In the genomic region with DNA sequence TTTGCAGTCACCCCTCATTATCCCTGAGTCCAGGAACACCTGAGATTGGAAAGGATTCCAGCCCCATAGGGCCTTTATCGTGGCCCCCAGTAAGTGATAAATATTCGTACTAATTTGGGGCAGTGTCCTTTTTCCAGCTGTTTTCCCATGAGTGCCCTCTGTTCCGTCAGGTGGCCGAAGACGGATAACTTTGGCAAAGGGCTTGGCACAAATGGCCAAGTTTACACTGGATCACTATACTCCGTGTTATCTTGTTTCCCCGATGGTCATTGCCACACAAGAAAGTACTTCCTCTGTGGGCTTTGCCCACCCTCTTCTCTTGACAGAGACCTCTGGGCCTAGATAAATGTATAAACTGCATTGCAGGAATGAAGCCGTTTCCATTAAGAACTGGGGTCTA, we compare ENCODE assay signal across 12 cellular contexts. TPM values are rescaled to one million over a fixed set of nuclear protein-coding genes. Genes with fewer than 3 reads are reported as not detected.
DNase-seq lines count a peak whose midpoint lies in the region; ATAC-seq and TF ChIP-seq lines count a peak whose summit lies in the region.
"Had no signal": no experiment of that assay in that cellular context is flagged by ENCODE, and none has a peak within 500 bp of the region (broad histone marks: within the 10 kb centered on the region; RNA-seq: fewer than 3 reads in every experiment).

No MANE protein-coding gene starts in this region.

- 44% methylated on average over 8 of the region's 8 CpGs for WGBS in esophagus muscularis mucosa
- 43% methylated on average over 8 of the region's 8 CpGs for WGBS in prostate gland

- no peak for TF ChIP-seq EP300 in esophagus muscularis mucosa (IDR thresholded peaks at IDR 0.05)

- H3K9me3 Mint-ChIP-seq in CD14-positive monocyte: no peaks in the 10 kb centered on the region
- H3K9me3 Mint-ChIP-seq: effector memory CD8-positive, alpha-beta T cell had no signal

- peak overlapping the region in 4 of 7 donors; percentile 48 to 83 (median 64) for H3K27ac Mint-ChIP-seq in CD14-positive monocyte

- H3K4me1 ChIP-seq in OCI-LY1 (ENCODE audit: insufficient read depth, low read length, severe bottlenecking): peaks cover 99% of the 10 kb centered on the region
- H3K4me1 ChIP-seq in esophagus muscularis mucosa: peaks cover 71 to 98% (median 93%) of the 10 kb centered on the region in 4 donors
- H3K4me1 ChIP-seq in prostate gland (replicated peaks): peaks cover 21% of the 10 kb centered on the region
- peaks cover 2% of the 10 kb centered on the region; the same call in 1 of the 2 replicates for H3K4me1 ChIP-seq in HAP-1

- DNase-seq in CD14-positive monocyte (ENCODE audit: low spot score): no peak
- no peak for DNase-seq in esophagus muscularis mucosa (ENCODE audit: extremely low spot score)
- no peak for DNase-seq in prostate gland (ENCODE audit: low spot score)
- no peak for DNase-seq in head of caudate nucleus
- no peak for DNase-seq in HAP-1 (ENCODE audit: low spot score in 2 of 2)
- no peak for DNase-seq in NCI-H1105 treated with DMSO at 0.1 percent for 48 hours (lab: John Stamatoyannopoulos, UW)
- DNase-seq: activated naive CD4-positive, alpha-beta T cell treated with anti-CD3 and anti-CD28 coated beads, Interleukin-2, amount 50 U/mL, for 16 hours; effector memory CD8-positive, alpha-beta T cell; NCI-H187 treated with DMSO at 0.1 percent for 48 hours had no signal

- H3K4me1 Mint-ChIP-seq in CD14-positive monocyte: peaks cover 5% of the 10 kb centered on the region

- TF ChIP-seq CTCF in CD14-positive monocyte (IDR thresholded peaks at IDR 0.05): no peak
- no peak for TF ChIP-seq CTCF in OCI-LY1 (IDR thresholded peaks at IDR 0.05; ENCODE audit: low read length)
- TF ChIP-seq CTCF in esophagus muscularis mucosa (IDR thresholded peaks at IDR 0.05): no peak
- TF ChIP-seq CTCF in prostate gland (IDR thresholded peaks at IDR 0.05): no peak

- H3K9me2 ChIP-seq in OCI-LY1 (ENCODE audit: low read depth, low read length): no peaks in the 10 kb centered on the region

- peaks cover 3% of the 10 kb centered on the region in 3 donors for H3K27me3 Mint-ChIP-seq in CD14-positive monocyte (ENCODE audit: low read depth in 3 of 3)
- H3K27me3 Mint-ChIP-seq: effector memory CD8-positive, alpha-beta T cell had no signal

- H3K4me3 ChIP-seq in OCI-LY1 (ENCODE audit: low read depth, low read length, poor library complexity, severe bottlenecking): no peak overlapping the region
- no peak overlapping the region for H3K4me3 ChIP-seq in esophagus muscularis mucosa
- H3K4me3 ChIP-seq in prostate gland: no peak overlapping the region
- no peak overlapping the region for H3K4me3 ChIP-seq in HAP-1

- peak overlapping the region in 1 of 2 donors; percentile 47 for H3K4me3 Mint-ChIP-seq in CD14-positive monocyte

- H3K4me2 ChIP-seq in OCI-LY1 (ENCODE audit: low read length): peak overlapping the region; percentile 69; the same call in 1 of the 2 replicates

- no peak overlapping the region for H2AFZ ChIP-seq in OCI-LY1 (ENCODE audit: low read length)

- H3K36me3 ChIP-seq in OCI-LY1 (ENCODE audit: insufficient read depth, low read length) (peaks cover 9% of the 10 kb centered on the region; the same call in 1 of the 2 replicates), esophagus muscularis mucosa (no peaks in the 10 kb centered on the region), prostate gland (no peaks in the 10 kb centered on the region), HAP-1 (replicated peaks) (peaks cover 5% of the 10 kb centered on the region; the same call in 1 of the 2 replicates)
- H3K36me3 ChIP-seq: neutrophil had no signal

- H3K79me2 ChIP-seq in OCI-LY1 (ENCODE audit: insufficient read depth, low read length): peaks cover 34% of the 10 kb centered on the region

- peak overlapping the region; percentile 99 for H3K27ac ChIP-seq in OCI-LY1 (ENCODE audit: low read depth, low read length, poor library complexity, severe bottlenecking)
- H3K27ac ChIP-seq in esophagus muscularis mucosa (replicated peaks in 1 of 4): peak overlapping the region; percentile 79 to 88 (median 83)
- H3K27ac ChIP-seq in prostate gland: peak overlapping the region; percentile 37 to 46
- H3K27ac ChIP-seq: neutrophil had no signal

- H3K9me3 ChIP-seq in OCI-LY1 (ENCODE audit: low read length) (no peaks in the 10 kb centered on the region), esophagus muscularis mucosa (no peaks in the 10 kb centered on the region), prostate gland (no peaks in the 10 kb centered on the region), HAP-1 (no peaks in the 10 kb centered on the region)
- H3K9me3 ChIP-seq: neutrophil had no signal

- no peaks in the 10 kb centered on the region for H4K20me1 ChIP-seq in OCI-LY1 (ENCODE audit: insufficient read depth, low read length)

- peaks cover 38 to 54% of the 10 kb centered on the region in 2 donors for H3K36me3 Mint-ChIP-seq in CD14-positive monocyte

- no peak overlapping the region; the same call in 1 of the 2 replicates for H3K9ac ChIP-seq in OCI-LY1 (ENCODE audit: low read length)

- no peaks in the 10 kb centered on the region for H3K27me3 ChIP-seq in OCI-LY1 (ENCODE audit: insufficient read depth, low read length)
- H3K27me3 ChIP-seq in esophagus muscularis mucosa: no peaks in the 10 kb centered on the region
- H3K27me3 ChIP-seq in prostate gland (replicated peaks; ENCODE audit: insufficient read depth): no peaks in the 10 kb centered on the region
- no peaks in the 10 kb centered on the region for H3K27me3 ChIP-seq in HAP-1 (ENCODE audit: low read depth)
- H3K27me3 ChIP-seq: neutrophil had no signal

- intact Hi-C loops in CD14-positive monocyte (cut with micrococcal nuclease) (loop anchor here in 1 of 2 donors (5.0 kb wide), 1 partner anchor 37 kb away; the partner anchor contains the start of gene SMAD3), esophagus muscularis mucosa (cut with DNase I) (loop anchor here (5.0 kb wide), 1 partner anchor 37 kb away; the partner anchor contains the start of gene SMAD3), prostate gland (cut with DNase I) (loop anchor here (10.0 kb wide), 1 partner anchor 80 kb away; no protein-coding TSS in a partner anchor), head of caudate nucleus (cut with DNase I) (no loop called here)

- TF ChIP-seq POLR2A in esophagus muscularis mucosa (IDR thresholded peaks at IDR 0.05; ENCODE audit: low read depth): no peak
- no peak for TF ChIP-seq POLR2A in prostate gland (IDR thresholded peaks at IDR 0.05)

- in situ Hi-C loops in HAP-1 (cut with MboI; ENCODE audit: low sequenced_read_pairs): no loop called here

- H3F3A ChIP-seq in OCI-LY1 (ENCODE audit: insufficient read depth, low read length): no peaks in the 10 kb centered on the region

- ATAC-seq in HG02571 (IDR thresholded peaks at IDR 0.05; ENCODE audit: unreplicated experiment): no peak

RNA-seq across cellular contexts. Expression of gene SMAD3, which starts 39.1 kb away (rescaled TPM):
- 1 to 10 TPM; 4.4 to 5.4 TPM for polyA plus RNA-seq in CD14-positive monocyte
- total RNA-seq in esophagus muscularis mucosa: 10 to 100 TPM; 21.2 to 32.3 (median 24.2) TPM
- total RNA-seq in prostate gland: 10 to 100 TPM; 30.6 to 45.4 TPM

Comparison
In these comparisons a context has a peak if more than half of its experiments do, and no peak if none do; other contexts are left out.
1. H3K27ac ChIP-seq: peak in every context shown above with its lines; median percentile 99 in OCI-LY1; 83 in esophagus muscularis mucosa; 42 in prostate gland.